1 cellular context compared by ENCODE assay signal in the genomic region with DNA sequence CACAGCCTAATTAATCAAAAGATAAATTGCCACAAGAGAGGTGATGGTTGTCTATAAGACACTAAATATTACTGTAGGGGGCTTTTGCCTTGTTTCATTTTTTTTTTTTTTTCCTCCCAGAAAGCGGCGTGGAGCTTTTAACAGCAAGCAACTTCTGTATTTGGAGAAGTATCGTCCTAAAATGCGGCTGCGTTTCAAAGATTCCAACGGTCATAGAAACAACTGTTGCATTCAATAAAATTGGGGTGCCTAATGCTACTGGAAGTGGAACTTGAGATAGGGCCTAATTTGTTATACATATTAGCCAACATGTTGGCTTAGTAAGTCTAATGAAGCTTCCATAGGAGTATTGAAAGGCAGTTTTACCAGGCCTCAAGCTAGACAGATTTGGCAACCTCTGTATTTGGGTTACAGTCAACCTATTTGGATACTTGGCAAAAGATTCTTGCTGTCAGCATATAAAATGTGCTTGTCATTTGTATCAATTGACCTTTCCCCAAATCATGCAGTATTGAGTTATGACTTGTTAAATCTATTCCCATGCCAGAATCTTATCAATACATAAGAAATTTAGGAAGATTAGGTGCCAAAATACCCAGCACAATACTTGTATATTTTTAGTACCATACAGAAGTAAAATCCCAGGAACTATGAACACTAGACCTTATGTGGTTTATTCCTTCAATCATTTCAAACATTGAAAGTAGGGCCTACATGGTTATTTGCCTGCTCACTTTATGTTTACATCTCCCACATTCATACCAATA.
TF ChIP-seq lines count a peak whose summit lies in the region.

No MANE protein-coding gene starts in this region.

TF ChIP-seq in HepG2, 621 proteins besides CTCF, POLR2A, EP300 and RAD21:
- TF ChIP-seq SSRP1 (CRISPR knock-in tag; IDR thresholded peaks at IDR 0.05) (peak; percentile 21; the same call in 1 of the 2 replicates), ZNF614 (CRISPR knock-in tag; IDR thresholded peaks at IDR 0.05; ENCODE audit: borderline replicate concordance) (no peak), AGO2 (optimal IDR thresholded peaks at IDR 0.05; ENCODE audit: low read depth, low read length) (peak; percentile 70), CREB1 (IDR thresholded peaks at IDR 0.05) (no peak), CREB1 (CRISPR knock-in tag; IDR thresholded peaks at IDR 0.05) (peak; percentile 38; the same call in 1 of the 2 replicates), POLR2G (IDR thresholded peaks at IDR 0.05; ENCODE audit: low read depth, low read length) (peak; percentile 58; the same call in 1 of the 2 replicates), KDM5A (IDR thresholded peaks at IDR 0.05; ENCODE audit: borderline replicate concordance, low read length) (0 out of 2 replicates have a peak, but pooled peaks have one; percentile 33), ZNF337 (CRISPR knock-in tag; IDR thresholded peaks at IDR 0.05; ENCODE audit: borderline replicate concordance, low read depth) (no peak), RBFOX2 (IDR thresholded peaks at IDR 0.05; ENCODE audit: low read depth, low read length) (peak; percentile 64; the same call in 1 of the 2 replicates), RBM22 (optimal IDR thresholded peaks at IDR 0.05; ENCODE audit: low read length) (peak; percentile 90), SAP130 (CRISPR knock-in tag; IDR thresholded peaks at IDR 0.05; ENCODE audit: low read depth) (no peak), POLR2AphosphoS2 (IDR thresholded peaks at IDR 0.05; ENCODE audit: low read depth, low read length) (peak; percentile 90), AGO1 (IDR thresholded peaks at IDR 0.05; ENCODE audit: low read depth, low read length, poor library complexity, severe bottlenecking) (peak; percentile 98), XRCC5 (optimal IDR thresholded peaks at IDR 0.05; ENCODE audit: low read length) (no peak)
- TF ChIP-seq, protein P1, sequence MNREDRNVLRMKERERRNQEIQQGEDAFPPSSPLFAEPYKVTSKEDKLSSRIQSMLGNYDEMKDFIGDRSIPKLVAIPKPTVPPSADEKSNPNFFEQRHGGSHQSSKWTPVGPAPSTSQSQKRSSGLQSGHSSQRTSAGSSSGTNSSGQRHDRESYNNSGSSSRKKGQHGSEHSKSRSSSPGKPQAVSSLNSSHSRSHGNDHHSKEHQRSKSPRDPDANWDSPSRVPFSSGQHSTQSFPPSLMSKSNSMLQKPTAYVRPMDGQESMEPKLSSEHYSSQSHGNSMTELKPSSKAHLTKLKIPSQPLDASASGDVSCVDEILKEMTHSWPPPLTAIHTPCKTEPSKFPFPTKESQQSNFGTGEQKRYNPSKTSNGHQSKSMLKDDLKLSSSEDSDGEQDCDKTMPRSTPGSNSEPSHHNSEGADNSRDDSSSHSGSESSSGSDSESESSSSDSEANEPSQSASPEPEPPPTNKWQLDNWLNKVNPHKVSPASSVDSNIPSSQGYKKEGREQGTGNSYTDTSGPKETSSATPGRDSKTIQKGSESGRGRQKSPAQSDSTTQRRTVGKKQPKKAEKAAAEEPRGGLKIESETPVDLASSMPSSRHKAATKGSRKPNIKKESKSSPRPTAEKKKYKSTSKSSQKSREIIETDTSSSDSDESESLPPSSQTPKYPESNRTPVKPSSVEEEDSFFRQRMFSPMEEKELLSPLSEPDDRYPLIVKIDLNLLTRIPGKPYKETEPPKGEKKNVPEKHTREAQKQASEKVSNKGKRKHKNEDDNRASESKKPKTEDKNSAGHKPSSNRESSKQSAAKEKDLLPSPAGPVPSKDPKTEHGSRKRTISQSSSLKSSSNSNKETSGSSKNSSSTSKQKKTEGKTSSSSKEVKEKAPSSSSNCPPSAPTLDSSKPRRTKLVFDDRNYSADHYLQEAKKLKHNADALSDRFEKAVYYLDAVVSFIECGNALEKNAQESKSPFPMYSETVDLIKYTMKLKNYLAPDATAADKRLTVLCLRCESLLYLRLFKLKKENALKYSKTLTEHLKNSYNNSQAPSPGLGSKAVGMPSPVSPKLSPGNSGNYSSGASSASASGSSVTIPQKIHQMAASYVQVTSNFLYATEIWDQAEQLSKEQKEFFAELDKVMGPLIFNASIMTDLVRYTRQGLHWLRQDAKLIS (CRISPR knock-in tag; IDR thresholded peaks at IDR 0.05): no peak
- TF ChIP-seq, protein P2, sequence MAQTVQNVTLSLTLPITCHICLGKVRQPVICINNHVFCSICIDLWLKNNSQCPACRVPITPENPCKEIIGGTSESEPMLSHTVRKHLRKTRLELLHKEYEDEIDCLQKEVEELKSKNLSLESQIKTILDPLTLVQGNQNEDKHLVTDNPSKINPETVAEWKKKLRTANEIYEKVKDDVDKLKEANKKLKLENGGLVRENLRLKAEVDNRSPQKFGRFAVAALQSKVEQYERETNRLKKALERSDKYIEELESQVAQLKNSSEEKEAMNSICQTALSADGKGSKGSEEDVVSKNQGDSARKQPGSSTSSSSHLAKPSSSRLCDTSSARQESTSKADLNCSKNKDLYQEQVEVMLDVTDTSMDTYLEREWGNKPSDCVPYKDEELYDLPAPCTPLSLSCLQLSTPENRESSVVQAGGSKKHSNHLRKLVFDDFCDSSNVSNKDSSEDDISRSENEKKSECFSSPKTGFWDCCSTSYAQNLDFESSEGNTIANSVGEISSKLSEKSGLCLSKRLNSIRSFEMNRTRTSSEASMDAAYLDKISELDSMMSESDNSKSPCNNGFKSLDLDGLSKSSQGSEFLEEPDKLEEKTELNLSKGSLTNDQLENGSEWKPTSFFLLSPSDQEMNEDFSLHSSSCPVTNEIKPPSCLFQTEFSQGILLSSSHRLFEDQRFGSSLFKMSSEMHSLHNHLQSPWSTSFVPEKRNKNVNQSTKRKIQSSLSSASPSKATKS (CRISPR knock-in tag; IDR thresholded peaks at IDR 0.05): 0 out of 2 replicates have a peak, but pooled peaks have one; percentile 7
- TF ChIP-seq, protein P3, sequence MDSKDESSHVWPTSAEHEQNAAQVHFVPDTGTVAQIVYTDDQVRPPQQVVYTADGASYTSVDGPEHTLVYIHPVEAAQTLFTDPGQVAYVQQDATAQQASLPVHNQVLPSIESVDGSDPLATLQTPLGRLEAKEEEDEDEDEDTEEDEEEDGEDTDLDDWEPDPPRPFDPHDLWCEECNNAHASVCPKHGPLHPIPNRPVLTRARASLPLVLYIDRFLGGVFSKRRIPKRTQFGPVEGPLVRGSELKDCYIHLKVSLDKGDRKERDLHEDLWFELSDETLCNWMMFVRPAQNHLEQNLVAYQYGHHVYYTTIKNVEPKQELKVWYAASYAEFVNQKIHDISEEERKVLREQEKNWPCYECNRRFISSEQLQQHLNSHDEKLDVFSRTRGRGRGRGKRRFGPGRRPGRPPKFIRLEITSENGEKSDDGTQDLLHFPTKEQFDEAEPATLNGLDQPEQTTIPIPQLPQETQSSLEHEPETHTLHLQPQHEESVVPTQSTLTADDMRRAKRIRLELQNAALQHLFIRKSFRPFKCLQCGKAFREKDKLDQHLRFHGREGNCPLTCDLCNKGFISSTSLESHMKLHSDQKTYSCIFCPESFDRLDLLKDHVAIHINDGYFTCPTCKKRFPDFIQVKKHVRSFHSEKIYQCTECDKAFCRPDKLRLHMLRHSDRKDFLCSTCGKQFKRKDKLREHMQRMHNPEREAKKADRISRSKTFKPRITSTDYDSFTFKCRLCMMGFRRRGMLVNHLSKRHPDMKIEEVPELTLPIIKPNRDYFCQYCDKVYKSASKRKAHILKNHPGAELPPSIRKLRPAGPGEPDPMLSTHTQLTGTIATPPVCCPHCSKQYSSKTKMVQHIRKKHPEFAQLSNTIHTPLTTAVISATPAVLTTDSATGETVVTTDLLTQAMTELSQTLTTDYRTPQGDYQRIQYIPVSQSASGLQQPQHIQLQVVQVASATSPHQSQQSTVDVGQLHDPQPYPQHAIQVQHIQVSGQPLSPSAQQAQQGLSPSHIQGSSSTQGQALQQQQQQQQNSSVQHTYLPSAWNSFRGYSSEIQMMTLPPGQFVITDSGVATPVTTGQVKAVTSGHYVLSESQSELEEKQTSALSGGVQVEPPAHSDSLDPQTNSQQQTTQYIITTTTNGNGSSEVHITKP (CRISPR knock-in tag; IDR thresholded peaks at IDR 0.05; ENCODE audit: low read depth): no peak
TF ChIP-seq in HepG2: peak in this region for 10.
